ENCODE assay signal across 30 cellular contexts in genomic region chr13:24506698-24507335, GRCh38.
"Had no signal": no experiment of that assay in that cellular context is flagged by ENCODE, and none has a peak within 500 bp of the region (broad histone marks: within the 10 kb centered on the region; RNA-seq: fewer than 3 reads in every experiment).

No MANE protein-coding gene starts in this region.

- H3K9me3 ChIP-seq: Peyer's patch, SJCRH30 had no signal

- DNase-seq: activated CD4-positive, alpha-beta memory T cell treated with anti-CD3 and anti-CD28 coated beads, Interleukin-2, amount 10 ng/mL, durations not matched to agents 7 days and 5 days; activated CD4-positive, alpha-beta T cell treated with anti-CD3 and anti-CD28 coated beads for 1 hour; activated CD4-positive, alpha-beta T cell treated with anti-CD3 and anti-CD28 coated beads for 48 hours; activated CD4-positive, CD25-positive, alpha-beta regulatory T cell; activated CD8-positive, alpha-beta memory T cell treated with anti-CD3 and anti-CD28 coated beads for 24 hours; activated CD8-positive, alpha-beta memory T cell treated with anti-CD3 and anti-CD28 coated beads, Interleukin-2, amount 10 ng/mL, durations not matched to agents 7 days and 5 days; activated CD8-positive, alpha-beta memory T cell treated with anti-CD3 and anti-CD28 coated beads, Interleukin-2, amount 50 U/mL, for 48 hours; activated effector memory CD4-positive, alpha-beta T cell treated with Interleukin-2 at 50 U/mL for 16 hours; activated naive CD4-positive, alpha-beta T cell treated with anti-CD3 and anti-CD28 coated beads, Interleukin-2, amount 10 ng/mL, durations not matched to agents 7 days and 5 days; activated naive CD8-positive, alpha-beta T cell treated with anti-CD3 and anti-CD28 coated beads, Interleukin-2, amount 50 U/mL, for 24 hours; activated T-cell treated with anti-CD3 and anti-CD28 coated beads, Interleukin-2, amount 50 U/mL, for 48 hours; anterior cingulate cortex; caudate nucleus; cerebellar nuclear complex; MM.1S; MV-4-11; NCI-H1092; NCI-H1436 treated with DMSO at 0.1 percent for 48 hours; NCI-H1694 treated with DMSO at 0.1 percent for 48 hours; NCI-H2029; NCI-H345; NCI-H524 treated with DMSO at 0.1 percent for 48 hours; PC-3; Peyer's patch; SJCRH30; T1000; WERI-Rb-1 had no signal

- H3K4me3 ChIP-seq: Peyer's patch, SJCRH30, SK-N-MC had no signal

- H3K27me3 ChIP-seq: Peyer's patch, SJCRH30 had no signal

- H3K4me1 ChIP-seq: SJCRH30 had no signal

- H3K27ac ChIP-seq: Peyer's patch, RWPE1, SJCRH30, SK-N-MC, WERI-Rb-1 had no signal

- ATAC-seq: activated CD8-positive, alpha-beta memory T cell treated with anti-CD3 and anti-CD28 coated beads, Interleukin-2, amount 10 ng/mL, durations not matched to agents 7 days and 5 days; activated naive CD8-positive, alpha-beta T cell treated with anti-CD3 and anti-CD28 coated beads, Interleukin-2, amount 50 U/mL, for 24 hours; PC-3; Right ventricle myocardium inferior had no signal
